ENCODE assay signal across 16 cellular contexts in genomic region chr1:228990906-228991569, GRCh38.
DNase-seq lines count a peak whose midpoint lies in the region; ATAC-seq, FAIRE-seq and TF ChIP-seq lines count a peak whose summit lies in the region.
"Had no signal": no experiment of that assay in that cellular context is flagged by ENCODE, and none has a peak within 500 bp of the region (broad histone marks: within the 10 kb centered on the region; RNA-seq: fewer than 3 reads in every experiment).

No MANE protein-coding gene starts in this region.

- TF ChIP-seq POLR2A in H54 (IDR thresholded peaks at IDR 0.05; ENCODE audit: low read depth, low read length): no peak

- ATAC-seq in left lobe of liver: no peak
- ATAC-seq: activated CD8-positive, alpha-beta memory T cell treated with anti-CD3 and anti-CD28 coated beads, Interleukin-2, amount 10 ng/mL, durations not matched to agents 7 days and 5 days; HCT116; naive thymus-derived CD8-positive, alpha-beta T cell had no signal

- no peaks in the 10 kb centered on the region for H3K36me3 ChIP-seq in KOPT-K1 (ENCODE audit: insufficient read depth, low read length)

- peak overlapping the region; percentile 45 for H3K27ac ChIP-seq in KOPT-K1 (ENCODE audit: low read depth, low read length, poor library complexity, severe bottlenecking)
- H3K27ac ChIP-seq in substantia nigra (ENCODE audit: low read depth, low read length, poor library complexity, severe bottlenecking): peak overlapping the region; percentile 82

- FAIRE-seq in H54 (lab: Jason Lieb, UNC): no peak

- DNase-seq in SIG-M5 treated with dmso at 0.1 percent for 504 hours (lab: John Stamatoyannopoulos, UW; ENCODE audit: unreplicated experiment) (peak; percentile 79), left lobe of liver (ENCODE audit: low spot score) (peak; percentile 46), substantia nigra (lab: John Stamatoyannopoulos, UW) (no peak), H54 (ENCODE audit: insufficient read length, low spot score) (no peak), NCI-H1930 (lab: John Stamatoyannopoulos, UW) (no peak), NCI-H2171 treated with DMSO at 0.1 percent for 48 hours (lab: John Stamatoyannopoulos, UW) (no peak)
- DNase-seq: activated B cell treated with CpG ODN at 0.5 μM for 24 hours; activated CD8-positive, alpha-beta memory T cell treated with anti-CD3 and anti-CD28 coated beads, Interleukin-2, amount 10 ng/mL, durations not matched to agents 7 days and 5 days; activated naive CD4-positive, alpha-beta T cell; CD4-positive, CD25-positive, alpha-beta regulatory T cell; NCI-H1436 treated with DMSO at 0.1 percent for 48 hours; retina; stimulated activated CD4-positive, alpha-beta T cell treated with anti-CD3 and anti-CD28 coated beads, Interleukin-4, amount 100 ng/mL, for 4 hours had no signal

- H3K9me3 ChIP-seq in KOPT-K1 (ENCODE audit: insufficient read depth, low read length, poor library complexity, severe bottlenecking): no peaks in the 10 kb centered on the region

Comparison
In these comparisons a context has a peak if more than half of its experiments do, and no peak if none do; other contexts are left out.
1. DNase-seq: peak in SIG-M5 treated with dmso at 0.1 percent for 504 hours (single experiment) and left lobe of liver (single experiment); none in substantia nigra (0 of 49), H54 (single experiment), NCI-H1930 (0 of 2) and NCI-H2171 treated with DMSO at 0.1 percent for 48 hours (single experiment).